ENCODE assay signal across 9 cellular contexts in genomic region chr10:96747734-96748550, GRCh38. TPM values are rescaled to one million over a fixed set of nuclear protein-coding genes. Genes with fewer than 3 reads are reported as not detected.
DNase-seq lines count a peak whose midpoint lies in the region; ATAC-seq, FAIRE-seq and TF ChIP-seq lines count a peak whose summit lies in the region.
"Had no signal": no experiment of that assay in that cellular context is flagged by ENCODE, and none has a peak within 500 bp of the region (broad histone marks: within the 10 kb centered on the region; RNA-seq: fewer than 3 reads in every experiment).

No MANE protein-coding gene starts in this region.

- no peak overlapping the region for H3K4me3 ChIP-seq in HL-60 (replicated peaks; ENCODE audit: insufficient read depth, low read length)
- no peak overlapping the region for H3K4me3 ChIP-seq in esophagus squamous epithelium

- H3K27ac ChIP-seq in HL-60 (replicated peaks), result peak overlapping the region; percentile 68
- H3K27ac ChIP-seq in esophagus squamous epithelium, result no peak overlapping the region

- no peaks in the 10 kb centered on the region for H3K9me3 ChIP-seq in esophagus squamous epithelium

- 55 to 62% methylated on average over 7 of the region's 7 CpGs for WGBS in esophagus squamous epithelium, 2 donors

- no peak overlapping the region for H3K27ac Mint-ChIP-seq in central memory CD8-positive, alpha-beta T cell (ENCODE audit: low read depth)

- no peaks in the 10 kb centered on the region for H3K27me3 Mint-ChIP-seq in central memory CD8-positive, alpha-beta T cell

- no peaks in the 10 kb centered on the region for H3K9me3 Mint-ChIP-seq in central memory CD8-positive, alpha-beta T cell

- no peaks in the 10 kb centered on the region for H3K36me3 ChIP-seq in esophagus squamous epithelium

- intact Hi-C loops in esophagus squamous epithelium (cut with DNase I), result no loop called here

- H3K36me3 Mint-ChIP-seq in central memory CD8-positive, alpha-beta T cell (ENCODE audit: insufficient read depth), result peaks cover 2% of the 10 kb centered on the region

- H3K4me1 ChIP-seq in esophagus squamous epithelium, result no peaks in the 10 kb centered on the region

- FAIRE-seq in GM12891 (lab: Jason Lieb, UNC), result peak; percentile 95

- H3K4me3 Mint-ChIP-seq in central memory CD8-positive, alpha-beta T cell, result no peak overlapping the region

- H3K4me1 Mint-ChIP-seq in central memory CD8-positive, alpha-beta T cell, result peaks cover 7% of the 10 kb centered on the region

- no peak for TF ChIP-seq POLR2A in GM12891 (IDR thresholded peaks at IDR 0.05; ENCODE audit: low read depth, low read length)
- TF ChIP-seq POLR2A in esophagus squamous epithelium (IDR thresholded peaks at IDR 0.05), result no peak

- peak; percentile 88 for ATAC-seq in GM21529 (IDR thresholded peaks at IDR 0.05; ENCODE audit: unreplicated experiment)
- ATAC-seq in central memory CD8-positive, alpha-beta T cell (replicated peaks; ENCODE audit: extremely low read depth, poor library complexity, severe bottlenecking), result peak; percentile 24

- TF ChIP-seq CTCF in HL-60 (IDR thresholded peaks at IDR 0.05; ENCODE audit: insufficient read depth, low read length), result no peak
- TF ChIP-seq CTCF in esophagus squamous epithelium (IDR thresholded peaks at IDR 0.05), result no peak

- H3K27me3 ChIP-seq in HL-60 (ENCODE audit: insufficient read depth, poor library complexity, severe bottlenecking) (no peaks in the 10 kb centered on the region), esophagus squamous epithelium (no peaks in the 10 kb centered on the region)

- DNase-seq in GM12891 (ENCODE audit: insufficient read length, low spot score) (no peak), HL-60 (ENCODE audit: low read depth in 1 of 2, low spot score in 1 of 2) (peak; percentile 54 to 78), iPS-NIHi7 (ENCODE audit: extremely low spot score) (no peak), esophagus squamous epithelium (lab: John Stamatoyannopoulos, UW) (no peak), NCI-H2171 treated with DMSO at 0.1 percent for 48 hours (lab: John Stamatoyannopoulos, UW) (no peak), NCI-H1417 (lab: John Stamatoyannopoulos, UW) (no peak)
- DNase-seq in central memory CD8-positive, alpha-beta T cell (ENCODE audit: low spot score in 2 of 2), result no peak

TF ChIP-seq in GM12891, 5 proteins besides CTCF, POLR2A, EP300 and RAD21:
- peak; percentile 98 for TF ChIP-seq SPI1 (IDR thresholded peaks at IDR 0.05; ENCODE audit: low read depth, low read length)
- 0 out of 2 replicates have a peak, but pooled peaks have one; percentile 17 for TF ChIP-seq TAF1 (IDR thresholded peaks at IDR 0.05; ENCODE audit: low read depth, low read length)
- no peak for TF ChIP-seq POLR2AphosphoS5 (IDR thresholded peaks at IDR 0.05; ENCODE audit: low read depth, low read length)
TF ChIP-seq in GM12891: peak in this region for 2.

RNA-seq across cellular contexts. Expression of gene PIK3AP1, which starts 27.6 kb away (rescaled TPM):
- polyA plus RNA-seq in GM12891 (2012; ENCODE audit: low read depth, missing spikeins), result 73.5 TPM
- total RNA-seq in esophagus squamous epithelium, result 1 to 10 TPM in 3 of 4 donors, under 1 TPM in 1; 0.57 to 7.6 (median 3.7) TPM
- total RNA-seq: fibroblast of villous mesenchyme had no signal

Comparison
In these comparisons a context has a peak if more than half of its experiments do, and no peak if none do; other contexts are left out.
1. DNase-seq: peak in HL-60 (2 of 2); none in GM12891 (single experiment), central memory CD8-positive, alpha-beta T cell (0 of 2), iPS-NIHi7 (single experiment), esophagus squamous epithelium (single experiment), NCI-H2171 treated with DMSO at 0.1 percent for 48 hours (single experiment) and NCI-H1417 (0 of 3).